ENCODE assay signal across 8 cellular contexts in genomic region chr11:95853862-95854261, GRCh38.
"Had no signal": no experiment of that assay in that cellular context is flagged by ENCODE, and none has a peak within 500 bp of the region (broad histone marks: within the 10 kb centered on the region; RNA-seq: fewer than 3 reads in every experiment).

No MANE protein-coding gene starts in this region.

- H3K9me3 Mint-ChIP-seq: HFFc6 had no signal

- H3K4me3 ChIP-seq: GM23248, HAP-1, K562 had no signal

- H3K27ac ChIP-seq: GM23248 had no signal

- DNase-seq: GM23248, GOT3, H7, HFFc6, IMR-90 had no signal

- H3K27ac Mint-ChIP-seq: HFFc6 had no signal

- ATAC-seq: HCT116, K562 had no signal

- H3K4me3 Mint-ChIP-seq: HFFc6 had no signal

- H3K9me3 ChIP-seq: HAP-1 had no signal
